Comparison of ENCODE assay signal across 26 cellular contexts in genomic region chr3:65284971-65285370, GRCh38.
"Had no signal": no experiment of that assay in that cellular context is flagged by ENCODE, and none has a peak within 500 bp of the region (broad histone marks: within the 10 kb centered on the region; RNA-seq: fewer than 3 reads in every experiment).

No MANE protein-coding gene starts in this region.

- H3K9me3 ChIP-seq: gastrocnemius medialis, heart left ventricle, left lung, neutrophil, transverse colon, vagina had no signal

- DNase-seq: activated B cell treated with CpG ODN at 0.5 μM for 24 hours; activated CD4-positive, alpha-beta T cell treated with anti-CD3 and anti-CD28 coated beads for 48 hours; activated CD8-positive, alpha-beta memory T cell treated with anti-CD3 and anti-CD28 coated beads, Interleukin-2, amount 50 U/mL, for 4 hours; activated CD8-positive, alpha-beta T cell treated with anti-CD3 and anti-CD28 coated beads for 36 hours; activated effector memory CD4-positive, alpha-beta T cell treated with anti-CD3 and anti-CD28 coated beads, Interleukin-2, amount 50 U/mL, for 16 hours; activated T-cell treated with anti-CD3 and anti-CD28 coated beads, Interleukin-2, amount 50 U/mL, for 48 hours; amniotic stem cell; effector CD8-positive, alpha-beta T cell; gastrocnemius medialis; heart left ventricle; immature natural killer cell; left lung; naive thymus-derived CD8-positive, alpha-beta T cell; posterior cingulate gyrus; stimulated activated CD4-positive, alpha-beta T cell treated with anti-CD3 and anti-CD28 coated beads, Interleukin-4, amount 100 ng/mL, for 24 hours; stimulated activated naive CD4-positive, alpha-beta T cell; substantia nigra; T-helper 2 cell; transverse colon had no signal

- H3K4me3 ChIP-seq: gastrocnemius medialis, heart left ventricle, left lung, skin epidermis, transverse colon, vagina had no signal

- H3K9me3 Mint-ChIP-seq: activated CD8-positive, alpha-beta T cell treated with anti-CD3 and anti-CD28 coated beads for 36 hours; brain had no signal

- H3K27ac ChIP-seq: gastrocnemius medialis, heart left ventricle, left lung, neutrophil, skin epidermis, transverse colon, vagina had no signal

- H3K27ac Mint-ChIP-seq: activated B cell treated with CpG ODN at 0.5 μM for 24 hours; activated CD8-positive, alpha-beta T cell treated with anti-CD3 and anti-CD28 coated beads for 36 hours; activated naive CD4-positive, alpha-beta T cell treated with anti-CD3 and anti-CD28 coated beads, Interleukin-2, amount 50 U/mL, for 24 hours; immature natural killer cell; naive thymus-derived CD8-positive, alpha-beta T cell had no signal

- H3K27me3 ChIP-seq: gastrocnemius medialis, left lung, neutrophil, transverse colon, vagina had no signal

- H3K27me3 Mint-ChIP-seq: activated B cell treated with CpG ODN at 0.5 μM for 24 hours; activated CD8-positive, alpha-beta T cell treated with anti-CD3 and anti-CD28 coated beads for 36 hours; activated naive CD4-positive, alpha-beta T cell treated with anti-CD3 and anti-CD28 coated beads, Interleukin-2, amount 50 U/mL, for 24 hours; central memory CD8-positive, alpha-beta T cell had no signal

- H3K36me3 ChIP-seq: gastrocnemius medialis, heart left ventricle, left lung, neutrophil, transverse colon, vagina had no signal

- FAIRE-seq: TTC549 had no signal

- ATAC-seq: activated CD8-positive, alpha-beta T cell treated with anti-CD3 and anti-CD28 coated beads for 36 hours; gastrocnemius medialis; heart left ventricle; left lung; naive thymus-derived CD8-positive, alpha-beta T cell had no signal

- H3K4me1 Mint-ChIP-seq: activated B cell treated with CpG ODN at 0.5 μM for 24 hours; activated naive CD4-positive, alpha-beta T cell treated with anti-CD3 and anti-CD28 coated beads, Interleukin-2, amount 50 U/mL, for 24 hours; central memory CD8-positive, alpha-beta T cell; immature natural killer cell; naive thymus-derived CD8-positive, alpha-beta T cell had no signal

- H3K4me1 ChIP-seq: gastrocnemius medialis, left lung, transverse colon, vagina had no signal

- H3K4me3 Mint-ChIP-seq: activated B cell treated with CpG ODN at 0.5 μM for 24 hours; activated CD8-positive, alpha-beta T cell treated with anti-CD3 and anti-CD28 coated beads for 36 hours; activated naive CD4-positive, alpha-beta T cell treated with anti-CD3 and anti-CD28 coated beads, Interleukin-2, amount 50 U/mL, for 24 hours; brain; central memory CD8-positive, alpha-beta T cell; immature natural killer cell; naive thymus-derived CD8-positive, alpha-beta T cell had no signal

- H3K36me3 Mint-ChIP-seq: activated naive CD4-positive, alpha-beta T cell treated with anti-CD3 and anti-CD28 coated beads, Interleukin-2, amount 50 U/mL, for 24 hours; brain; immature natural killer cell; naive thymus-derived CD8-positive, alpha-beta T cell had no signal
